16 cellular contexts compared by ENCODE assay signal in genomic region chr10:7333995-7334964, GRCh38.
A peak's percentile ranks its signal among the peaks of the same experiment; 100 is the strongest.
DNase-seq lines count a peak whose midpoint lies in the region; ATAC-seq and TF ChIP-seq lines count a peak whose summit lies in the region.
"Had no signal": no experiment of that assay in that cellular context is flagged by ENCODE, and none has a peak within 500 bp of the region (broad histone marks: within the 10 kb centered on the region; RNA-seq: fewer than 3 reads in every experiment).

No MANE protein-coding gene starts in this region.

- 79 to 80% methylated on average over 31 of the region's 31 CpGs for WGBS in thyroid gland, 2 donors

- H3K36me3 ChIP-seq in muscle layer of duodenum (ENCODE audit: control insufficient read depth in 1 of 2, insufficient read depth in 2 of 2, low read length in 2 of 2) (no peaks in the 10 kb centered on the region), thyroid gland (no peaks in the 10 kb centered on the region)

- ATAC-seq in Right ventricle myocardium superior (ENCODE audit: poor library complexity) = peak; percentile 21
- ATAC-seq in Right ventricle myocardium inferior = no peak
- no peak for ATAC-seq in GM21529 (IDR thresholded peaks at IDR 0.05; ENCODE audit: unreplicated experiment)
- ATAC-seq: effector memory CD8-positive, alpha-beta T cell had no signal

- H3K9me3 ChIP-seq in muscle layer of duodenum (ENCODE audit: control insufficient read depth in 1 of 2, low read length in 2 of 2) (no peaks in the 10 kb centered on the region), thyroid gland (no peaks in the 10 kb centered on the region)
- H3K9me3 ChIP-seq: psoas muscle, testis had no signal

- H3K4me3 ChIP-seq in fibroblast of pulmonary artery (replicated peaks; ENCODE audit: low read depth, low read length) (no peak overlapping the region), muscle layer of duodenum (ENCODE audit: low read depth in 1 of 2, low read length in 2 of 2) (no peak overlapping the region), thyroid gland (replicated peaks in 1 of 3) (no peak overlapping the region)
- H3K4me3 ChIP-seq: PC-9, psoas muscle, testis had no signal

- H3K4me1 ChIP-seq in muscle layer of duodenum (ENCODE audit: control insufficient read depth in 1 of 2, insufficient read depth in 2 of 2, low read length in 2 of 2) = no peaks in the 10 kb centered on the region
- H3K4me1 ChIP-seq in thyroid gland = no peaks in the 10 kb centered on the region

- no peaks in the 10 kb centered on the region for H3K27me3 ChIP-seq in muscle layer of duodenum (ENCODE audit: low read depth, low read length)
- H3K27me3 ChIP-seq in thyroid gland = no peaks in the 10 kb centered on the region
- H3K27me3 ChIP-seq: testis had no signal

- intact Hi-C loops in Right ventricle myocardium superior (cut with DNase I) (no loop called here), Right ventricle myocardium inferior (cut with DNase I) (no loop called here), thyroid gland (cut with DNase I) (no loop called here)

- TF ChIP-seq CTCF in fibroblast of pulmonary artery (IDR thresholded peaks at IDR 0.05; ENCODE audit: low read length, missing control alignments) (no peak), thyroid gland (IDR thresholded peaks at IDR 0.05) (no peak)

- TF ChIP-seq POLR2A in thyroid gland (IDR thresholded peaks at IDR 0.05) = peak in 1 of 2 donors; percentile 6

- no peak for DNase-seq in Right ventricle myocardium superior
- no peak for DNase-seq in Right ventricle myocardium inferior (ENCODE audit: missing footprints)
- DNase-seq in fibroblast of pulmonary artery (ENCODE audit: low read depth) = peak; percentile 4
- DNase-seq in thyroid gland = peak in 1 of 2 donors; percentile 5
- no peak for DNase-seq in activated CD4-positive, alpha-beta T cell treated with anti-CD3 and anti-CD28 coated beads, Interleukin-2, amount 50 U/mL, for 1 hour
- DNase-seq in germinal center (ENCODE audit: low spot score) = no peak
- DNase-seq: effector memory CD8-positive, alpha-beta T cell; foreskin fibroblast; GF-D8; NCI-H2029 treated with DMSO at 0.1 percent for 48 hours; NCI-H526; PC-9; psoas muscle; testis had no signal

- H3K27ac ChIP-seq in muscle layer of duodenum (ENCODE audit: low read length) (peak overlapping the region; percentile 81), thyroid gland (peak overlapping the region; percentile 32 to 73 (median 58))
- H3K27ac ChIP-seq: PC-9, psoas muscle, testis had no signal
